ENCODE assay signal across 1 cellular context in the genomic region with DNA sequence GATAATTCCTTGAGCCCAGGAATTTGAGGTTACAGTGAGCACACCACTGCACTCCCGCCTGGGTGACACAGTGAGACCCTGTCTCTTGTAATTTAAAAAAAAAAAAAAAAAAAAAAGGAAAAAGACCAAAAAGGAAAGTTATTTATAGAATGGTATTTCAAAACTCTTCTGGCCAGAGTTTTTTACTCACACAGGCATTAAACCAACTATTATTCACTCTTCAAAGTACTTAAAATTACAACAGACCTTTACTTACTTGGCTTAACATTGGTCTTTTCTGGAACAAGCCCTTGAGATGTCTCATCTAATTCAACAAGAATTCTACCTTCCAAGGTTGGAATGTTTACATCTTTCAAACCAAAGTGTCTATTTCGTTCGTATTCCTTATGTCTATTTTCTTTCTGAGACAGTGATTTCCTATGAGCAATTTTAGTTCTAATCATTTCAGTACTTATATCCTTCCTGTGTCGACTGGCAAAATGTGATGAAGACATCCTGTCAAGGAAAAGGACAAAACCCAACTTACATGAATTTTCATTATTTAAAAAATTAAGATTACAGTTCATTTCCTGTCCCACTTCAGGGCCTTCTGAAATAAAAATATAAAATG.
TF ChIP-seq lines count a peak whose summit lies in the region.

No MANE protein-coding gene starts in this region.

TF ChIP-seq in SK-N-SH treated with all-trans-retinoic acid at 6 μM for 48 hours, 23 proteins besides CTCF, POLR2A, EP300 and RAD21 (continued from another document):
- no peak for TF ChIP-seq ZNF8 (CRISPR knock-in tag; IDR thresholded peaks at IDR 0.05)
- no peak for TF ChIP-seq OSR1 (CRISPR knock-in tag; IDR thresholded peaks at IDR 0.05)
- no peak for TF ChIP-seq TCF4 (CRISPR knock-in tag; IDR thresholded peaks at IDR 0.05; ENCODE audit: borderline replicate concordance)
- no peak for TF ChIP-seq ESRRG (CRISPR knock-in tag; IDR thresholded peaks at IDR 0.05)
- TF ChIP-seq PATZ1 (CRISPR knock-in tag; IDR thresholded peaks at IDR 0.05; ENCODE audit: borderline replicate concordance) = no peak
- no peak for TF ChIP-seq PPARA (CRISPR knock-in tag; IDR thresholded peaks at IDR 0.05; ENCODE audit: borderline replicate concordance)
- TF ChIP-seq ZFP3 (CRISPR knock-in tag; IDR thresholded peaks at IDR 0.05) = no peak
- no peak for TF ChIP-seq ZFP30 (CRISPR knock-in tag; IDR thresholded peaks at IDR 0.05)
- TF ChIP-seq ZNF70 (CRISPR knock-in tag; IDR thresholded peaks at IDR 0.05) = no peak
- TF ChIP-seq CSDC2 (CRISPR knock-in tag; IDR thresholded peaks at IDR 0.05) = no peak
- no peak for TF ChIP-seq RARB (CRISPR knock-in tag; IDR thresholded peaks at IDR 0.05)
- TF ChIP-seq GLIS3 (CRISPR knock-in tag; IDR thresholded peaks at IDR 0.05) = no peak
- TF ChIP-seq SNAI2 (CRISPR knock-in tag; IDR thresholded peaks at IDR 0.05) = no peak
